In the genomic region with DNA sequence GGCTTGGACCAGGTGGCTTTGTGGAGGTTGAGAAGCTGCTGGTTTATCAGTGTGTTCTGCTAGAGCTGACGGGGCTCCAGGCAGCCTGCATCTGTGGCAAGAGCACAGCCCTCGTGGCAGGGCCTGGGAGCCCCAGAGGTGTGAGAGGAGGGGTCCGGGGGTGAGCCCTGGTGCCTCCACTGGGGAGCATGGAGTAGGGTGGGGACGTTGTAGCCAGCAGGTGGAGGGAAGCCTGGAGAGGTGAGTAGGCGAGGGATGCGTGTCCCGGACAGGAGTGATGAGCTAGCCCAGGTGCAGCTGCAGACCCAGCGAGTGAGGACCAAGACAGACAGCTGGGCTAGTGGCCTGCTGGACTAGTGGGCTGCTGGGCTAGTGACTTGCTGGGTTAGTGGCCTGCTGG, we compare ENCODE assay signal across 21 cellular contexts. TPM values are rescaled to one million over a fixed set of nuclear protein-coding genes. Genes with fewer than 3 reads are reported as not detected.
"Had no signal": no experiment of that assay in that cellular context is flagged by ENCODE, and none has a peak within 500 bp of the region (broad histone marks: within the 10 kb centered on the region; RNA-seq: fewer than 3 reads in every experiment).

No MANE protein-coding gene starts in this region.

- H3K36me3 ChIP-seq: left ventricle myocardium inferior, lower lobe of right lung, neutrophil, sigmoid colon, tibial nerve had no signal

- DNase-seq: effector memory CD4-positive, alpha-beta T cell; foreskin keratinocyte; head of caudate nucleus; kidney; left cardiac atrium; left ventricle myocardium inferior; lower lobe of right lung; midbrain; naive B cell; stimulated activated CD4-positive, alpha-beta T cell treated with anti-CD3 and anti-CD28 coated beads, Interleukin-2, amount 100 ng/mL, for 24 hours; stimulated activated CD4-positive, alpha-beta T cell treated with anti-CD3 and anti-CD28 coated beads, Interleukin-4, amount 100 ng/mL, for 4 hours; stimulated activated naive B cell treated with anti-CD40 and anti-IgM and Interleukin-4, amounts not matched to agents 10 μg/mL and 1 μg/mL and 100 μg/mL, for 72 hours; stimulated activated naive CD8-positive, alpha-beta T cell treated with anti-CD3 and anti-CD28 coated beads, Interleukin-15, amount 100 ng/mL, for 72 hours; testis had no signal

- H3K4me3 ChIP-seq: hepatocyte, left ventricle myocardium inferior, lower lobe of right lung, sigmoid colon, skin epidermis, testis, tibial nerve had no signal

- H3K4me1 ChIP-seq: foreskin keratinocyte, left ventricle myocardium inferior, lower lobe of right lung, sigmoid colon, testis, tibial nerve had no signal

- ATAC-seq: foreskin keratinocyte; left cardiac atrium; stimulated activated naive CD8-positive, alpha-beta T cell treated with anti-CD3 and anti-CD28 coated beads, Interleukin-15, amount 100 ng/mL, for 72 hours had no signal

- H3K9me3 ChIP-seq: left ventricle myocardium inferior, lower lobe of right lung, neutrophil, sigmoid colon, testis had no signal

RNA-seq across cellular contexts. Expression of gene SLC7A9, which starts 51.0 kb away (rescaled TPM):
- total RNA-seq: epithelial cell of proximal tubule, foreskin keratinocyte, left ventricle myocardium inferior, pulmonary artery endothelial cell had no signal
